7 cellular contexts compared by ENCODE assay signal in the genomic region with DNA sequence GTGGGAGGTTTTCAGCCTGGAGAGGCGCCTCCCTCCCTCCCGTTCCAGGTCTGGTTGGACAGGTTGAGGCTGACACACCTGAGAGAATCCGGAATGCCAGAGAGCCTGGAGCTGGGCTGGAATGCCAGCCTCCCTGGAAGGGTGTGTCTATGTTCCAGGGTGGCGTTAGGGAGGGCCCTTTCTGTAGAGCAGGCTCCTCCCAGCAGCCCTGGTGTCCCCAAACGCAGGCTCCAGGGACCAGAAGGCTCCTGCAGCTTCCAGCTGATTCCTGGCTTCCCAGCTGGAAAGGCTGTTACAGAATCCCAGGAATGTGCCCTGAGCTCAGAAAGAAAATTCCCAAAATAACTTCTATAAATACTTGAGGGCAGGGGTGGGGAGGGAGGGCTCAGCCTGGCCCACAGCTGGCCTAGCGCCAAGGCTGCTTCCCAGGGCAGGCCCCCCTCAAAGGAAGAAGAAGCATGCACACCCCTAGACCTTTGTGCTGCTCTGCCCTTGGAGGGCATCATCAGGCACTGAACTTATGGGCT.
DNase-seq lines count a peak whose midpoint lies in the region; ATAC-seq, FAIRE-seq and TF ChIP-seq lines count a peak whose summit lies in the region.

No MANE protein-coding gene starts in this region.

- no TSS peak for BruUV-seq in HepG2 (replicated peaks; lab: Mats Ljungman, UMichigan)

- TF ChIP-seq POLR2A in HepG2 (IDR thresholded peaks at IDR 0.05; ENCODE audit: insufficient read depth in 1 of 2, low read depth in 2 of 2, low read length in 2 of 2), result no peak
- peak in 1 of 4 donors; percentile 25 for TF ChIP-seq POLR2A in upper lobe of left lung (IDR thresholded peaks at IDR 0.05)

- ATAC-seq in HepG2 (peak; percentile 40), upper lobe of left lung (ENCODE audit: low FRiP score in 2 of 2) (peak in 1 of 2 donors; percentile 84), HG03521 (IDR thresholded peaks at IDR 0.05; ENCODE audit: unreplicated experiment) (no peak)

- H3K9me3 ChIP-seq in HUES64 (ENCODE audit: insufficient read depth, low read depth, low read length), result no peaks in the 10 kb centered on the region
- no peaks in the 10 kb centered on the region for H3K9me3 ChIP-seq in HepG2 (ENCODE audit: low read length)
- no peaks in the 10 kb centered on the region for H3K9me3 ChIP-seq in upper lobe of left lung

- FAIRE-seq in HepG2 (lab: Jason Lieb, UNC), result peak; percentile 32

- WGBS in HUES64, result 56% methylated on average over 6 of the region's 6 CpGs
- WGBS in HepG2 (ENCODE audit: low lambda C conversion rate), result 33% methylated on average over 6 of the region's 6 CpGs
- WGBS in upper lobe of left lung, 2 donors, result 38 to 44% methylated on average over 1 to 6 of the region's 6 CpGs

- H3K36me3 ChIP-seq in HUES64 (ENCODE audit: insufficient read depth, low read length) (no peaks in the 10 kb centered on the region), HepG2 (replicated peaks in 1 of 2; ENCODE audit: control insufficient read depth in 1 of 2, insufficient read depth in 2 of 2, low read length in 2 of 2) (peaks cover 0 to 2% of the 10 kb centered on the region in 2 experiments; a peak in 2 of 5 replicates), upper lobe of left lung (peaks cover 0 to 17% (median 2%) of the 10 kb centered on the region in 4 donors)

- DNase-seq in HepG2 (ENCODE audit: low spot score), result peak; percentile 84
- DNase-seq in upper lobe of left lung, result peak in 1 of 2 donors; percentile 86
- no peak for DNase-seq in GM13977 (ENCODE audit: low spot score)
- no peak for DNase-seq in NCI-H446 treated with DMSO at 0.1 percent for 48 hours (lab: John Stamatoyannopoulos, UW)

- TF ChIP-seq EP300 in HepG2 (IDR thresholded peaks at IDR 0.05; ENCODE audit: low read depth in 2 of 2, low read length in 2 of 2) (peak in 1 of 2 experiments; percentile 54; a peak in 1 of 4 replicates), HepG2 (CRISPR knock-in tag; IDR thresholded peaks at IDR 0.05; ENCODE audit: borderline replicate concordance) (no peak), upper lobe of left lung (IDR thresholded peaks at IDR 0.05) (no peak)

- peaks cover 29% of the 10 kb centered on the region for H3K4me1 ChIP-seq in HUES64 (ENCODE audit: insufficient read depth, low read length)
- H3K4me1 ChIP-seq in HepG2 (ENCODE audit: insufficient read depth, low read length), result peaks cover 86% of the 10 kb centered on the region
- peaks cover 68 to 90% (median 80%) of the 10 kb centered on the region in 4 donors for H3K4me1 ChIP-seq in upper lobe of left lung

- H2AFZ ChIP-seq in HepG2 (ENCODE audit: low read length), result no peak overlapping the region

- TF ChIP-seq RAD21 in HepG2 (CRISPR knock-in tag; IDR thresholded peaks at IDR 0.05), result 0 out of 2 replicates have a peak, but pooled peaks have one; percentile 6

- intact Hi-C loops in HepG2 (cut with micrococcal nuclease; ENCODE audit: unreplicated experiment), result loop anchor here (2.0 kb wide), 1 partner anchor 103 kb away; no protein-coding TSS in a partner anchor

- no peaks in the 10 kb centered on the region for H4K20me1 ChIP-seq in HepG2 (ENCODE audit: insufficient read depth, low read length)

- peak overlapping the region; percentile 79; the same call in 1 of the 2 replicates for H3K27ac ChIP-seq in HUES64 (ENCODE audit: low read depth, low read length)
- H3K27ac ChIP-seq in cingulate gyrus (ENCODE audit: low read depth, low read length), result peak overlapping the region; percentile 96
- H3K27ac ChIP-seq in HepG2 (ENCODE audit: extremely low read length, insufficient read depth, low read length), result peak overlapping the region; percentile 93
- H3K27ac ChIP-seq in upper lobe of left lung, result peak overlapping the region; percentile 85 to 95 (median 88)

- peak overlapping the region; percentile 59 for H3K4me2 ChIP-seq in HepG2 (ENCODE audit: low read depth, low read length)

- CTCF ChIA-PET in HepG2 (lab: Yijun Ruan, JAX; ENCODE audit: low intra/inter-chr PET ratio, low total read pairs), result no interaction called here

- no peaks in the 10 kb centered on the region for H3K27me3 ChIP-seq in HUES64 (ENCODE audit: insufficient read depth, low read length)
- H3K27me3 ChIP-seq in HepG2 (ENCODE audit: control insufficient read depth in 1 of 2, insufficient read depth in 2 of 2, low read length in 2 of 2), result no peaks in the 10 kb centered on the region
- H3K27me3 ChIP-seq in upper lobe of left lung, result no peaks in the 10 kb centered on the region

- POLR2A ChIA-PET in HepG2 (lab: Yijun Ruan, JAX), result interaction anchor here (0.7 to 8.1 kb wide), 15 partner anchors 9 to 241 kb away, joined by 3 to 134 read pairs (median 4); no protein-coding TSS in a partner anchor

- H3K9ac ChIP-seq in HUES64 (ENCODE audit: low read depth, low read length) (peak overlapping the region; percentile 39; the same call in 1 of the 2 replicates), HepG2 (ENCODE audit: insufficient read depth, low read depth, low read length) (peak overlapping the region; percentile 72)

- in situ Hi-C loops in HepG2 (cut with HindIII; ENCODE audit: extremely low pct_ligation_motif_present, low pct_unique_long_range_greater_than_20kb), result loop anchor here (5.0 kb wide), 1 partner anchor 32 kb away; no protein-coding TSS in a partner anchor
- in situ Hi-C loops in GM13977 (cut with MboI; ENCODE audit: low pct_unique_long_range_greater_than_20kb, low sequenced_read_pairs, unreplicated experiment), result no loop called here

- H3K4me3 ChIP-seq in HUES64 (ENCODE audit: low read length), result no peak overlapping the region
- peak overlapping the region in 1 of 3 experiments; percentile 37; a peak in 2 of 6 replicates for H3K4me3 ChIP-seq in HepG2 (replicated peaks in 1 of 3; ENCODE audit: insufficient read depth in 1 of 3, low read depth in 2 of 3, low read length in 3 of 3)
- H3K4me3 ChIP-seq in upper lobe of left lung, result no peak overlapping the region

- TF ChIP-seq CTCF in HepG2 (CRISPR knock-in tag; IDR thresholded peaks at IDR 0.05), result no peak
- no peak for TF ChIP-seq CTCF in upper lobe of left lung (IDR thresholded peaks at IDR 0.05)
- TF ChIP-seq CTCF in GM13977 (IDR thresholded peaks at IDR 0.05; ENCODE audit: extremely low read depth, insufficient read depth, missing control alignments), result no peak

- H3K79me2 ChIP-seq in HepG2 (ENCODE audit: insufficient read depth, low read length), result no peaks in the 10 kb centered on the region

TF ChIP-seq in HepG2, 621 proteins besides CTCF, POLR2A, EP300 and RAD21 (continues in another document):
- TF ChIP-seq REPIN1 (CRISPR knock-in tag; IDR thresholded peaks at IDR 0.05; ENCODE audit: borderline replicate concordance, low read depth) (no peak), ZNF556 (CRISPR knock-in tag; IDR thresholded peaks at IDR 0.05; ENCODE audit: borderline replicate concordance) (0 out of 2 replicates have a peak, but pooled peaks have one; percentile 47), MIER2 (CRISPR knock-in tag; IDR thresholded peaks at IDR 0.05) (0 out of 2 replicates have a peak, but pooled peaks have one; percentile 46), SMAD9 (CRISPR knock-in tag; IDR thresholded peaks at IDR 0.05) (no peak), NFRKB (IDR thresholded peaks at IDR 0.05) (no peak), FOXK2 (IDR thresholded peaks at IDR 0.05) (no peak), SATB2 (CRISPR knock-in tag; IDR thresholded peaks at IDR 0.05) (no peak), ELF3 (CRISPR knock-in tag; IDR thresholded peaks at IDR 0.05) (peak; percentile 6; the same call in 1 of the 2 replicates), PCBP1 (IDR thresholded peaks at IDR 0.05; ENCODE audit: borderline replicate concordance, low read depth, low read length) (0 out of 2 replicates have a peak, but pooled peaks have one; percentile 33), SRSF4 (IDR thresholded peaks at IDR 0.05; ENCODE audit: low read depth, low read length, poor library complexity, severe bottlenecking) (no peak), SRSF1 (optimal IDR thresholded peaks at IDR 0.05; ENCODE audit: low read depth, low read length) (peak; percentile 19)
- TF ChIP-seq, protein P1, sequence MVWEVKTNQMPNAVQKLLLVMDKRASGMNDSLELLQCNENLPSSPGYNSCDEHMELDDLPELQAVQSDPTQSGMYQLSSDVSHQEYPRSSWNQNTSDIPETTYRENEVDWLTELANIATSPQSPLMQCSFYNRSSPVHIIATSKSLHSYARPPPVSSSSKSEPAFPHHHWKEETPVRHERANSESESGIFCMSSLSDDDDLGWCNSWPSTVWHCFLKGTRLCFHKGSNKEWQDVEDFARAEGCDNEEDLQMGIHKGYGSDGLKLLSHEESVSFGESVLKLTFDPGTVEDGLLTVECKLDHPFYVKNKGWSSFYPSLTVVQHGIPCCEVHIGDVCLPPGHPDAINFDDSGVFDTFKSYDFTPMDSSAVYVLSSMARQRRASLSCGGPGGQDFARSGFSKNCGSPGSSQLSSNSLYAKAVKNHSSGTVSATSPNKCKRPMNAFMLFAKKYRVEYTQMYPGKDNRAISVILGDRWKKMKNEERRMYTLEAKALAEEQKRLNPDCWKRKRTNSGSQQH (CRISPR knock-in tag; IDR thresholded peaks at IDR 0.05; ENCODE audit: low read depth), result no peak
- TF ChIP-seq, protein P2, sequence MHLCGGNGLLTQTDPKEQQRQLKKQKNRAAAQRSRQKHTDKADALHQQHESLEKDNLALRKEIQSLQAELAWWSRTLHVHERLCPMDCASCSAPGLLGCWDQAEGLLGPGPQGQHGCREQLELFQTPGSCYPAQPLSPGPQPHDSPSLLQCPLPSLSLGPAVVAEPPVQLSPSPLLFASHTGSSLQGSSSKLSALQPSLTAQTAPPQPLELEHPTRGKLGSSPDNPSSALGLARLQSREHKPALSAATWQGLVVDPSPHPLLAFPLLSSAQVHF (CRISPR knock-in tag; IDR thresholded peaks at IDR 0.05), result no peak
- TF ChIP-seq, protein P3, sequence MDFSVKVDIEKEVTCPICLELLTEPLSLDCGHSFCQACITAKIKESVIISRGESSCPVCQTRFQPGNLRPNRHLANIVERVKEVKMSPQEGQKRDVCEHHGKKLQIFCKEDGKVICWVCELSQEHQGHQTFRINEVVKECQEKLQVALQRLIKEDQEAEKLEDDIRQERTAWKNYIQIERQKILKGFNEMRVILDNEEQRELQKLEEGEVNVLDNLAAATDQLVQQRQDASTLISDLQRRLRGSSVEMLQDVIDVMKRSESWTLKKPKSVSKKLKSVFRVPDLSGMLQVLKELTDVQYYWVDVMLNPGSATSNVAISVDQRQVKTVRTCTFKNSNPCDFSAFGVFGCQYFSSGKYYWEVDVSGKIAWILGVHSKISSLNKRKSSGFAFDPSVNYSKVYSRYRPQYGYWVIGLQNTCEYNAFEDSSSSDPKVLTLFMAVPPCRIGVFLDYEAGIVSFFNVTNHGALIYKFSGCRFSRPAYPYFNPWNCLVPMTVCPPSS (IDR thresholded peaks at IDR 0.05), result no peak
